In the genomic region with DNA sequence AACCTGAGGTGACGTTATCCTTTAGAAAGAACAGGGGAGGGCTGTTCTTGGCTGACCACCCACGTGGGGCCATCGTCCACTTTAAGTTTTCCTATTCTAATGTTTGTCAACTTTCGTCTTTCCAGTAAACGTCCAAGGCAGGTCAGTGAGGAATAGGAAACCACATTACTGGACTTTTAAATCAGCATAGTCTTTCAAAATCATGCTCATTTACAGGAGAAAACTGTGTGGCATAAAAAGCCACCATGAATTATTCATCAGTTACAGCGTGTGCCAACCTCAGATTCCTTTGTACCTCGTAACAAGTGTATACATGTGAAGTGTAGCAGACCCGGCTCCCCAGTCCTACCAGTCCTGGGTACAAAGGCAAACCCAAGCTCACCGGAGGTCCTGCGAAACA, we compare ENCODE assay signal across 1 cellular context.
TF ChIP-seq lines count a peak whose summit lies in the region.

No MANE protein-coding gene starts in this region.

TF ChIP-seq in HepG2, 621 proteins besides CTCF, POLR2A, EP300 and RAD21:
- TF ChIP-seq ZNF547 (CRISPR knock-in tag; IDR thresholded peaks at IDR 0.05) (no peak), ZNF790 (CRISPR knock-in tag; IDR thresholded peaks at IDR 0.05; ENCODE audit: borderline replicate concordance) (no peak), ZNF616 (CRISPR knock-in tag; IDR thresholded peaks at IDR 0.05; ENCODE audit: low read depth) (no peak), ZNF672 (CRISPR knock-in tag; IDR thresholded peaks at IDR 0.05) (no peak), SSRP1 (CRISPR knock-in tag; IDR thresholded peaks at IDR 0.05) (no peak), CC2D1A (CRISPR knock-in tag; IDR thresholded peaks at IDR 0.05) (no peak), FOXO1 (CRISPR knock-in tag; IDR thresholded peaks at IDR 0.05) (no peak), KMT2A (CRISPR knock-in tag; IDR thresholded peaks at IDR 0.05) (no peak), ELF4 (CRISPR knock-in tag; IDR thresholded peaks at IDR 0.05; ENCODE audit: borderline replicate concordance) (no peak), ZNF670 (CRISPR knock-in tag; IDR thresholded peaks at IDR 0.05; ENCODE audit: borderline replicate concordance) (no peak), GTF3A (CRISPR knock-in tag; conservative IDR thresholded peaks at IDR 0.05) (no peak), ZNF773 (CRISPR knock-in tag; IDR thresholded peaks at IDR 0.05; ENCODE audit: borderline replicate concordance) (no peak)
- TF ChIP-seq, protein P1, sequence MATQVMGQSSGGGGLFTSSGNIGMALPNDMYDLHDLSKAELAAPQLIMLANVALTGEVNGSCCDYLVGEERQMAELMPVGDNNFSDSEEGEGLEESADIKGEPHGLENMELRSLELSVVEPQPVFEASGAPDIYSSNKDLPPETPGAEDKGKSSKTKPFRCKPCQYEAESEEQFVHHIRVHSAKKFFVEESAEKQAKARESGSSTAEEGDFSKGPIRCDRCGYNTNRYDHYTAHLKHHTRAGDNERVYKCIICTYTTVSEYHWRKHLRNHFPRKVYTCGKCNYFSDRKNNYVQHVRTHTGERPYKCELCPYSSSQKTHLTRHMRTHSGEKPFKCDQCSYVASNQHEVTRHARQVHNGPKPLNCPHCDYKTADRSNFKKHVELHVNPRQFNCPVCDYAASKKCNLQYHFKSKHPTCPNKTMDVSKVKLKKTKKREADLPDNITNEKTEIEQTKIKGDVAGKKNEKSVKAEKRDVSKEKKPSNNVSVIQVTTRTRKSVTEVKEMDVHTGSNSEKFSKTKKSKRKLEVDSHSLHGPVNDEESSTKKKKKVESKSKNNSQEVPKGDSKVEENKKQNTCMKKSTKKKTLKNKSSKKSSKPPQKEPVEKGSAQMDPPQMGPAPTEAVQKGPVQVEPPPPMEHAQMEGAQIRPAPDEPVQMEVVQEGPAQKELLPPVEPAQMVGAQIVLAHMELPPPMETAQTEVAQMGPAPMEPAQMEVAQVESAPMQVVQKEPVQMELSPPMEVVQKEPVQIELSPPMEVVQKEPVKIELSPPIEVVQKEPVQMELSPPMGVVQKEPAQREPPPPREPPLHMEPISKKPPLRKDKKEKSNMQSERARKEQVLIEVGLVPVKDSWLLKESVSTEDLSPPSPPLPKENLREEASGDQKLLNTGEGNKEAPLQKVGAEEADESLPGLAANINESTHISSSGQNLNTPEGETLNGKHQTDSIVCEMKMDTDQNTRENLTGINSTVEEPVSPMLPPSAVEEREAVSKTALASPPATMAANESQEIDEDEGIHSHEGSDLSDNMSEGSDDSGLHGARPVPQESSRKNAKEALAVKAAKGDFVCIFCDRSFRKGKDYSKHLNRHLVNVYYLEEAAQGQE (IDR thresholded peaks at IDR 0.05; ENCODE audit: borderline replicate concordance in 1 of 2, low read depth in 1 of 2, low read length in 2 of 2) = no peak
- TF ChIP-seq, protein P2, sequence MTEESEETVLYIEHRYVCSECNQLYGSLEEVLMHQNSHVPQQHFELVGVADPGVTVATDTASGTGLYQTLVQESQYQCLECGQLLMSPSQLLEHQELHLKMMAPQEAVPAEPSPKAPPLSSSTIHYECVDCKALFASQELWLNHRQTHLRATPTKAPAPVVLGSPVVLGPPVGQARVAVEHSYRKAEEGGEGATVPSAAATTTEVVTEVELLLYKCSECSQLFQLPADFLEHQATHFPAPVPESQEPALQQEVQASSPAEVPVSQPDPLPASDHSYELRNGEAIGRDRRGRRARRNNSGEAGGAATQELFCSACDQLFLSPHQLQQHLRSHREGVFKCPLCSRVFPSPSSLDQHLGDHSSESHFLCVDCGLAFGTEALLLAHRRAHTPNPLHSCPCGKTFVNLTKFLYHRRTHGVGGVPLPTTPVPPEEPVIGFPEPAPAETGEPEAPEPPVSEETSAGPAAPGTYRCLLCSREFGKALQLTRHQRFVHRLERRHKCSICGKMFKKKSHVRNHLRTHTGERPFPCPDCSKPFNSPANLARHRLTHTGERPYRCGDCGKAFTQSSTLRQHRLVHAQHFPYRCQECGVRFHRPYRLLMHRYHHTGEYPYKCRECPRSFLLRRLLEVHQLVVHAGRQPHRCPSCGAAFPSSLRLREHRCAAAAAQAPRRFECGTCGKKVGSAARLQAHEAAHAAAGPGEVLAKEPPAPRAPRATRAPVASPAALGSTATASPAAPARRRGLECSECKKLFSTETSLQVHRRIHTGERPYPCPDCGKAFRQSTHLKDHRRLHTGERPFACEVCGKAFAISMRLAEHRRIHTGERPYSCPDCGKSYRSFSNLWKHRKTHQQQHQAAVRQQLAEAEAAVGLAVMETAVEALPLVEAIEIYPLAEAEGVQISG (CRISPR knock-in tag; IDR thresholded peaks at IDR 0.05) = no peak
- TF ChIP-seq, protein P3, sequence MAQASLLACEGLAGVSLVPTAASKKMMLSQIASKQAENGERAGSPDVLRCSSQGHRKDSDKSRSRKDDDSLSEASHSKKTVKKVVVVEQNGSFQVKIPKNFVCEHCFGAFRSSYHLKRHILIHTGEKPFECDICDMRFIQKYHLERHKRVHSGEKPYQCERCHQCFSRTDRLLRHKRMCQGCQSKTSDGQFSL (CRISPR knock-in tag; IDR thresholded peaks at IDR 0.05) = no peak
